Comparison of ENCODE assay signal across 12 cellular contexts in genomic region chr14:50740858-50741257, GRCh38.
A peak's percentile ranks its signal among the peaks of the same experiment; 100 is the strongest.
DNase-seq lines count a peak whose midpoint lies in the region; ATAC-seq and TF ChIP-seq lines count a peak whose summit lies in the region.
"Had no signal": no experiment of that assay in that cellular context is flagged by ENCODE, and none has a peak within 500 bp of the region (broad histone marks: within the 10 kb centered on the region; RNA-seq: fewer than 3 reads in every experiment).

No MANE protein-coding gene starts in this region.

- CTCF ChIA-PET in activated CD4-positive, alpha-beta memory T cell treated with anti-CD3 and anti-CD28 coated beads, Interleukin-2, amount 10 ng/mL, durations not matched to agents 7 days and 5 days (lab: Charles Lee), result interaction anchor here (1.2 kb wide), 1 partner anchor 197 kb away, joined by 3 read pairs; no protein-coding TSS in a partner anchor

- ATAC-seq in heart left ventricle (no peak), HG03097 (IDR thresholded peaks at IDR 0.05; ENCODE audit: low FRiP score, unreplicated experiment) (no peak)

- no peak for TF ChIP-seq POLR2A in heart left ventricle (IDR thresholded peaks at IDR 0.05)

- no peak for TF ChIP-seq CTCF in left ventricle myocardium inferior (IDR thresholded peaks at IDR 0.05; ENCODE audit: borderline replicate concordance)
- no peak for TF ChIP-seq CTCF in heart left ventricle (IDR thresholded peaks at IDR 0.05)
- no peak for TF ChIP-seq CTCF in fibroblast of villous mesenchyme (IDR thresholded peaks at IDR 0.05; ENCODE audit: insufficient read depth, low read depth, low read length)
- no peak for TF ChIP-seq CTCF in nephron progenitor cell (IDR thresholded peaks at IDR 0.05)

- H3K4me3 ChIP-seq in left ventricle myocardium inferior, result no peak overlapping the region
- H3K4me3 ChIP-seq in heart left ventricle, result no peak overlapping the region
- no peak overlapping the region for H3K4me3 ChIP-seq in fibroblast of villous mesenchyme (ENCODE audit: low read depth, low read length)
- H3K4me3 ChIP-seq: adrenal gland, pancreas had no signal

- H3K27ac Mint-ChIP-seq in activated CD4-positive, alpha-beta memory T cell treated with anti-CD3 and anti-CD28 coated beads, Interleukin-2, amount 10 ng/mL, durations not matched to agents 7 days and 5 days, result peak overlapping the region; percentile 76
- no peak overlapping the region for H3K27ac Mint-ChIP-seq in nephron progenitor cell

- no peaks in the 10 kb centered on the region for H3K27me3 ChIP-seq in left ventricle myocardium inferior (ENCODE audit: low read depth)
- H3K27me3 ChIP-seq in heart left ventricle, result no peaks in the 10 kb centered on the region
- H3K27me3 ChIP-seq: adrenal gland, pancreas had no signal

- H3K4me1 Mint-ChIP-seq in activated CD4-positive, alpha-beta memory T cell treated with anti-CD3 and anti-CD28 coated beads, Interleukin-2, amount 10 ng/mL, durations not matched to agents 7 days and 5 days, result peaks cover 38% of the 10 kb centered on the region
- H3K4me1 Mint-ChIP-seq in nephron progenitor cell, result peaks cover 11% of the 10 kb centered on the region

- no peaks in the 10 kb centered on the region for H3K27me3 Mint-ChIP-seq in activated CD4-positive, alpha-beta memory T cell treated with anti-CD3 and anti-CD28 coated beads, Interleukin-2, amount 10 ng/mL, durations not matched to agents 7 days and 5 days
- no peaks in the 10 kb centered on the region for H3K27me3 Mint-ChIP-seq in nephron progenitor cell (ENCODE audit: low read depth, poor library complexity)

- intact Hi-C loops in left ventricle myocardium inferior (cut with micrococcal nuclease), result no loop called here
- intact Hi-C loops in heart left ventricle (cut with DNase I), result loop anchor here in 1 of 10 donors (10.0 kb wide), 1 partner anchor 586 kb away; no protein-coding TSS in a partner anchor

- H3K27ac ChIP-seq in left ventricle myocardium inferior (replicated peaks) (peak overlapping the region; percentile 70), heart left ventricle (peak overlapping the region in 2 of 12 donors; percentile 43 to 63)
- H3K27ac ChIP-seq: pancreas, WERI-Rb-1 had no signal

- DNase-seq in left ventricle myocardium inferior (no peak), heart left ventricle (no peak), fibroblast of villous mesenchyme (ENCODE audit: low read depth) (peak; percentile 44), kidney tubule cell (ENCODE audit: low spot score) (no peak), nephron progenitor cell (no peak), HCEC 1CT (no peak)
- no peak for DNase-seq in activated CD4-positive, alpha-beta memory T cell treated with anti-CD3 and anti-CD28 coated beads, Interleukin-2, amount 10 ng/mL, durations not matched to agents 7 days and 5 days
- DNase-seq: adrenal gland, NCI-H187 treated with DMSO at 0.1 percent for 48 hours, pancreas, WERI-Rb-1 had no signal

- no peaks in the 10 kb centered on the region for H3K9me3 ChIP-seq in left ventricle myocardium inferior (replicated peaks)
- H3K9me3 ChIP-seq in heart left ventricle, result no peaks in the 10 kb centered on the region
- H3K9me3 ChIP-seq: adrenal gland, pancreas had no signal

- peaks cover 23% of the 10 kb centered on the region for H3K4me1 ChIP-seq in left ventricle myocardium inferior
- peaks cover 0 to 31% (median 13%) of the 10 kb centered on the region in 12 donors for H3K4me1 ChIP-seq in heart left ventricle

- peaks cover 54% of the 10 kb centered on the region for H3K36me3 Mint-ChIP-seq in activated CD4-positive, alpha-beta memory T cell treated with anti-CD3 and anti-CD28 coated beads, Interleukin-2, amount 10 ng/mL, durations not matched to agents 7 days and 5 days (ENCODE audit: low read depth)
- H3K36me3 Mint-ChIP-seq in nephron progenitor cell (ENCODE audit: low read depth), result peaks cover 62% of the 10 kb centered on the region

- POLR2A ChIA-PET in activated CD4-positive, alpha-beta memory T cell treated with anti-CD3 and anti-CD28 coated beads, Interleukin-2, amount 10 ng/mL, durations not matched to agents 7 days and 5 days (lab: Charles Lee), result interaction anchor here (1.0 to 1.5 kb wide), 2 partner anchors 15 to 21 kb away, joined by 3 to 4 read pairs; no protein-coding TSS in a partner anchor

- H3K9me3 Mint-ChIP-seq in activated CD4-positive, alpha-beta memory T cell treated with anti-CD3 and anti-CD28 coated beads, Interleukin-2, amount 10 ng/mL, durations not matched to agents 7 days and 5 days, result no peaks in the 10 kb centered on the region
- H3K9me3 Mint-ChIP-seq in nephron progenitor cell, result no peaks in the 10 kb centered on the region

- H3K4me3 Mint-ChIP-seq in activated CD4-positive, alpha-beta memory T cell treated with anti-CD3 and anti-CD28 coated beads, Interleukin-2, amount 10 ng/mL, durations not matched to agents 7 days and 5 days, result no peak overlapping the region
- no peak overlapping the region for H3K4me3 Mint-ChIP-seq in nephron progenitor cell

- H3K36me3 ChIP-seq in left ventricle myocardium inferior (peaks cover 80% of the 10 kb centered on the region), heart left ventricle (peaks cover 0 to 96% (median 83%) of the 10 kb centered on the region in 9 donors)
- H3K36me3 ChIP-seq: pancreas had no signal
